Comparison of ENCODE assay signal across 2 cellular contexts in the genomic region with DNA sequence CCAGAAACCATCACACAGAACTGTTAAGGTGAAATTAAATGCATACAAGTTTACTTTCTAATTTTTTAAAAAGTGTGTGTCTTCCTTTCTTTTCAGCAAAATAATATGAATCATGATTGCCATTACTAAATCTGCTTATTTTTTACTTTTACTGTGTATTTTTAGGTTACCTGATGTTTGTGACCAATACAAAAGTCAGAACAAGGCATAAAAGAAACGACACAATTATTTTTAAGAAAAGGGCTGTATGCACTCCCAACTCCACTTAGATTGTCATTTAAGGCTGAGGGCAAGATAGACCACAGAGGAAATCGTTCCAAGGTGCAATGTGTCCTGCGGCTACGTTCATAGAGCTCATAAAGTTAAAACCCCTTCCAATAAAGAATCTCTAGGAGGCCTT.
"Had no signal": no experiment of that assay in that cellular context is flagged by ENCODE, and none has a peak within 500 bp of the region (broad histone marks: within the 10 kb centered on the region; RNA-seq: fewer than 3 reads in every experiment).

No MANE protein-coding gene starts in this region.

- DNase-seq: GDM1, GF-D8 had no signal
